ENCODE assay signal across 16 cellular contexts in genomic region chr12:130831876-130832405, GRCh38. TPM values are rescaled to one million over a fixed set of nuclear protein-coding genes. Genes with fewer than 3 reads are reported as not detected.
DNase-seq lines count a peak whose midpoint lies in the region; ATAC-seq, FAIRE-seq and TF ChIP-seq lines count a peak whose summit lies in the region.
"Had no signal": no experiment of that assay in that cellular context is flagged by ENCODE, and none has a peak within 500 bp of the region (broad histone marks: within the 10 kb centered on the region; RNA-seq: fewer than 3 reads in every experiment).

No MANE protein-coding gene starts in this region.

- no peaks in the 10 kb centered on the region; the same call in 1 of the 2 replicates for H3F3A ChIP-seq in GM23338 (replicated peaks; ENCODE audit: low read depth)

- no peak overlapping the region for H3K4me3 Mint-ChIP-seq in GM23338
- no peak overlapping the region for H3K4me3 Mint-ChIP-seq in T-helper 17 cell

- H3K36me3 Mint-ChIP-seq in GM23338 (ENCODE audit: low read depth) (peaks cover 7% of the 10 kb centered on the region), T-helper 17 cell (ENCODE audit: low read depth) (no peaks in the 10 kb centered on the region)

- H3K4me2 ChIP-seq in A549 (no peak overlapping the region; the same call in 2 of the 3 replicates), GM23338 (no peak overlapping the region), OCI-LY7 (ENCODE audit: low read length) (no peak overlapping the region)

- H3K9me2 ChIP-seq in GM23338 (ENCODE audit: insufficient read depth) (no peaks in the 10 kb centered on the region), OCI-LY7 (ENCODE audit: insufficient read depth, low read length) (no peaks in the 10 kb centered on the region)

- in situ Hi-C loops in ACHN (cut with HindIII; ENCODE audit: low pct_ligation_motif_present, low pct_unique_long_range_greater_than_20kb, low sequenced_read_pairs): no loop called here

- peaks cover 4% of the 10 kb centered on the region; the same call in 1 of the 3 replicates for H3K9me3 Mint-ChIP-seq in GM23338

- POLR2A ChIA-PET in A549 (lab: Yijun Ruan, JAX) (no interaction called here), OCI-LY7 (lab: Charles Lee) (no interaction called here), A673 (lab: Charles Lee; ENCODE audit: low non-redundant PET) (no interaction called here)

- peaks cover 45% of the 10 kb centered on the region for H3K4me1 ChIP-seq in A549
- H3K4me1 ChIP-seq in GM23338 (ENCODE audit: insufficient read depth): peaks cover 44% of the 10 kb centered on the region
- H3K4me1 ChIP-seq in OCI-LY7 (ENCODE audit: insufficient read depth, low read length, poor library complexity, severe bottlenecking): peaks cover 8% of the 10 kb centered on the region
- H3K4me1 ChIP-seq in A673 (ENCODE audit: insufficient read depth, low read length, poor library complexity, severe bottlenecking): no peaks in the 10 kb centered on the region
- H3K4me1 ChIP-seq: SJSA1 had no signal

- TF ChIP-seq RAD21 in A549 (conservative IDR thresholded peaks at IDR 0.05 in 1 of 2, IDR thresholded peaks at IDR 0.05 in 1 of 2): no peak

- peaks cover 57% of the 10 kb centered on the region for H3K4me1 Mint-ChIP-seq in GM23338
- peaks cover 35% of the 10 kb centered on the region for H3K4me1 Mint-ChIP-seq in T-helper 17 cell

- H4K20me1 ChIP-seq in GM23338 (replicated peaks; ENCODE audit: insufficient read depth) (no peaks in the 10 kb centered on the region), OCI-LY7 (ENCODE audit: insufficient read depth, low read length) (no peaks in the 10 kb centered on the region)

- intact Hi-C loops in OCI-LY7 (cut with micrococcal nuclease; ENCODE audit: unreplicated experiment): no loop called here
- intact Hi-C loops in A673 (cut with micrococcal nuclease; ENCODE audit: unreplicated experiment): no loop called here

- H3K9me3 ChIP-seq in A549 (no peaks in the 10 kb centered on the region), T-helper 17 cell (ENCODE audit: control insufficient read depth, low read length, poor library complexity, severe bottlenecking) (no peaks in the 10 kb centered on the region), OCI-LY7 (ENCODE audit: low read length) (no peaks in the 10 kb centered on the region), A673 (ENCODE audit: low read depth, low read length, poor library complexity, severe bottlenecking) (no peaks in the 10 kb centered on the region)
- H3K9me3 ChIP-seq: MG63, SJSA1 had no signal

- H3K4me3 ChIP-seq in A549 (no peak overlapping the region), GM23338 (no peak overlapping the region), OCI-LY7 (ENCODE audit: low read depth, low read length, poor library complexity, severe bottlenecking) (no peak overlapping the region), A673 (ENCODE audit: low read depth, low read length, poor library complexity, severe bottlenecking) (no peak overlapping the region)
- H3K4me3 ChIP-seq: GM23248, MG63, SJSA1 had no signal

- ATAC-seq in A549 (no peak), GM23338 (no peak), T-helper 17 cell (no peak)

- TF ChIP-seq EP300 in A549 (IDR thresholded peaks at IDR 0.05): no peak

- BruUV-seq in OCI-LY7 (replicated peaks; lab: Mats Ljungman, UMichigan) (no TSS peak), A673 (replicated peaks; lab: Mats Ljungman, UMichigan) (no TSS peak)

- CTCF ChIA-PET in A549 (lab: Yijun Ruan, JAX): interaction anchor here (2.8 to 7.2 kb wide), 2 partner anchors 6 to 14 kb away, joined by 8 to 40 read pairs; no protein-coding TSS in a partner anchor
- CTCF ChIA-PET in OCI-LY7 (lab: Charles Lee; ENCODE audit: unreplicated experiment): no interaction called here
- CTCF ChIA-PET in A673 (lab: Charles Lee): interaction anchor here (0.7 kb wide), 1 partner anchor 39 kb away, joined by 4 read pairs; no protein-coding TSS in a partner anchor

- H2AFZ ChIP-seq in GM23338 (no peak overlapping the region), OCI-LY7 (ENCODE audit: low read length) (no peak overlapping the region)
- H2AFZ ChIP-seq: GM23248 had no signal

- H3K27me3 ChIP-seq in GM23338 (ENCODE audit: insufficient read depth) (no peaks in the 10 kb centered on the region), A673 (replicated peaks; ENCODE audit: insufficient read depth, low read depth, low read length, poor library complexity) (no peaks in the 10 kb centered on the region)
- H3K27me3 ChIP-seq: MG63, SJSA1 had no signal

- H3K36me3 ChIP-seq in GM23338 (ENCODE audit: insufficient read depth) (no peaks in the 10 kb centered on the region), OCI-LY7 (ENCODE audit: insufficient read depth, low read length) (no peaks in the 10 kb centered on the region), A673 (ENCODE audit: insufficient read depth, low read length, poor library complexity, severe bottlenecking) (no peaks in the 10 kb centered on the region)
- H3K36me3 ChIP-seq: SJSA1 had no signal

- no peak for TF ChIP-seq CTCF in A549 (IDR thresholded peaks at IDR 0.05)
- TF ChIP-seq CTCF in GM23338 (conservative IDR thresholded peaks at IDR 0.05; ENCODE audit: low read depth in 2 of 2): no peak
- TF ChIP-seq CTCF in OCI-LY7 (conservative IDR thresholded peaks at IDR 0.05; ENCODE audit: low read length): no peak
- no peak for TF ChIP-seq CTCF in A673 (conservative IDR thresholded peaks at IDR 0.05; ENCODE audit: low read depth, low read length)

- H3K27ac ChIP-seq in A549: no peak overlapping the region
- H3K27ac ChIP-seq in GM23338 (ENCODE audit: low read depth): no peak overlapping the region
- H3K27ac ChIP-seq in OCI-LY7 (ENCODE audit: low read depth, low read length, poor library complexity, severe bottlenecking): no peak overlapping the region
- H3K27ac ChIP-seq in A673 (ENCODE audit: low read depth, low read length, poor library complexity, severe bottlenecking): no peak overlapping the region
- H3K27ac ChIP-seq: GM23248, SJSA1 had no signal

- 86% methylated on average over 5 of the region's 5 CpGs for WGBS in A549 (ENCODE audit: missing lambda C conversion rate)

- FAIRE-seq in A549 (lab: Jason Lieb, UNC): no peak
- FAIRE-seq: GM12892 had no signal

- no peaks in the 10 kb centered on the region for H3K27me3 Mint-ChIP-seq in GM23338 (ENCODE audit: insufficient read depth, low read depth, poor library complexity)
- H3K27me3 Mint-ChIP-seq in T-helper 17 cell: no peaks in the 10 kb centered on the region

- H3K79me2 ChIP-seq in GM23338 (replicated peaks; ENCODE audit: insufficient read depth) (peaks cover 64% of the 10 kb centered on the region), OCI-LY7 (ENCODE audit: insufficient read depth, low read depth, low read length) (0 out of 2 replicates have a peak, but pooled peaks cover 5% of the 10 kb centered on the region)

- peak overlapping the region; percentile 11; the same call in 1 of the 2 replicates for H3K27ac Mint-ChIP-seq in GM23338
- peak overlapping the region; percentile 34 for H3K27ac Mint-ChIP-seq in T-helper 17 cell

- no peak for TF ChIP-seq POLR2A in A549 (IDR thresholded peaks at IDR 0.05; ENCODE audit: low read length)

- no peak for DNase-seq in A549 (ENCODE audit: low read depth in 1 of 2, low spot score in 1 of 2)
- DNase-seq in GM23338 (ENCODE audit: low spot score): no peak
- DNase-seq in T-helper 17 cell: no peak
- DNase-seq in islet precursor cell: peak; percentile 43
- no peak for DNase-seq in OCI-LY7 (ENCODE audit: low spot score)
- DNase-seq in A673 (ENCODE audit: low spot score): no peak
- no peak for DNase-seq in ACHN
- DNase-seq: GDM1, GM23248, Karpas-422, MG63, NCI-H1092 treated with DMSO at 0.1 percent for 48 hours, NCI-H1930, NCI-H774 had no signal

TF ChIP-seq in A549, 52 proteins besides CTCF, POLR2A, EP300 and RAD21 (continues in another document):
- TF ChIP-seq MAX (IDR thresholded peaks at IDR 0.05): no peak

TF ChIP-seq in GM23338, 12 proteins besides CTCF, POLR2A, EP300 and RAD21 (continues in another document):
- TF ChIP-seq STAT1 (IDR thresholded peaks at IDR 0.05; ENCODE audit: unreplicated experiment) (no peak), ZNF331 (CRISPR knock-in tag; IDR thresholded peaks at IDR 0.05; ENCODE audit: low read depth) (no peak), CREB1 (CRISPR knock-in tag; IDR thresholded peaks at IDR 0.05; ENCODE audit: low read depth) (no peak), ZNF114 (CRISPR knock-in tag; IDR thresholded peaks at IDR 0.05) (no peak)

RNA-seq across cellular contexts. Expression of gene STX2, which starts 7.1 kb away (rescaled TPM):
- polyA plus RNA-seq in A549 (2011; rRNA removed): 39.4 and 51.3 TPM in 2 replicates
- polyA plus RNA-seq in A549 (2012; cell fraction: cytosol; rRNA removed): 20.2 and 20.4 TPM in 2 replicates
- polyA plus RNA-seq in A549 (2012; cell fraction: nucleus; rRNA removed): 21.3 and 45.4 TPM in 2 replicates
- polyA plus RNA-seq in A549 (2017; fragmentation: RNase III; extraction: RNeasy Plus Mini Kit Qiagen cat#74134 plus additional on column Dnase treatment): 25.6 to 26.9 TPM (median 26.8 TPM) in 3 replicates
- 13.9 and 14.8 TPM in 2 replicates for polyA minus RNA-seq in A549 (2011; rRNA and poly(A)+ RNA removed)
- total RNA-seq in GM23338 (2014; rRNA removed; shearing (Covaris generic)): 23.9 and 35.4 TPM in 2 replicates
- polyA plus RNA-seq in GM23338 (2016; fragmentation: Nextera tagmentation; extraction: Ambion mirVana): 16.4 and 17.7 TPM in 2 replicates
- 10 to 100 TPM; 22.5 to 41.1 TPM for total RNA-seq in T-helper 17 cell
- total RNA-seq in OCI-LY7 (2014; rRNA removed; shearing (Covaris generic)): 19.2 and 20.0 TPM in 2 replicates
- total RNA-seq in OCI-LY7 (2022): 18.3 and 18.9 TPM in 2 replicates
- 37.8 and 38.1 TPM in 2 replicates for total RNA-seq in A673 (2021)

RNA-seq across cellular contexts. Expression of gene RAN, which starts 39.9 kb away (rescaled TPM):
- 2,967 and 3,303 TPM in 2 replicates for polyA plus RNA-seq in A549 (2011; rRNA removed)
- polyA plus RNA-seq in A549 (2012; cell fraction: cytosol; rRNA removed): 1,939 and 2,223 TPM in 2 replicates
- 601 and 850 TPM in 2 replicates for polyA plus RNA-seq in A549 (2012; cell fraction: nucleus; rRNA removed)
- polyA plus RNA-seq in A549 (2017; fragmentation: RNase III; extraction: RNeasy Plus Mini Kit Qiagen cat#74134 plus additional on column Dnase treatment): 1,859 to 1,987 TPM (median 1,941 TPM) in 3 replicates
- polyA minus RNA-seq in A549 (2011; rRNA and poly(A)+ RNA removed): 1,030 and 1,279 TPM in 2 replicates
- total RNA-seq in GM23338 (2014; rRNA removed; shearing (Covaris generic)): 855 and 976 TPM in 2 replicates
- polyA plus RNA-seq in GM23338 (2016; fragmentation: Nextera tagmentation; extraction: Ambion mirVana): 2,114 and 2,289 TPM in 2 replicates
- total RNA-seq in T-helper 17 cell: 100 to 1,000 TPM; 294 to 321 TPM
- 1,462 and 1,858 TPM in 2 replicates for total RNA-seq in OCI-LY7 (2014; rRNA removed; shearing (Covaris generic))
- total RNA-seq in OCI-LY7 (2022): 1,734 and 1,957 TPM in 2 replicates
- 1,775 and 1,894 TPM in 2 replicates for total RNA-seq in A673 (2021)
